In the genomic region with DNA sequence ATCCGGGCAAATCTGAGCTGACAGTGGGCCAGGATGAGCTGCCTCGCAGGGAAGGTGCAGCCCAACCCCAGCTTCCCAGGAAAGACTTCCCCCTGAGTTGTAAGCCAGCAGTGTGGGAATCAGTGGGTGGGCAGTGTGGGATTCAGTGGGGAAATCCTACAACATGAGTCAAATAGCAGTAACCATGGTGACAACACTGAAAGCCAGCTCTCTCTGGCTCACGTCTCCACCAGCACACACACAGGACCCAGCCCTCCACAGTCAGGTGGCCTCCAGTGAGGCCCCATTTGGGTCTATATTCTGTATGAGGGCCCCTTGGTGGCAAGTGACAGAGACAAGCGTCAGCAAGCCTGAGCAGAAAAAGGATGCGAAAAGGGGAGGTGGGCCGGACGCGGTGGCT, we compare ENCODE assay signal across 8 cellular contexts. TPM values are rescaled to one million over a fixed set of nuclear protein-coding genes. Genes with fewer than 3 reads are reported as not detected.
A peak's percentile ranks its signal among the peaks of the same experiment; 100 is the strongest.
DNase-seq lines count a peak whose midpoint lies in the region; ATAC-seq and TF ChIP-seq lines count a peak whose summit lies in the region.

No MANE protein-coding gene starts in this region.

- TF ChIP-seq CTCF in VCaP (conservative IDR thresholded peaks at IDR 0.05) (no peak), foreskin keratinocyte (conservative IDR thresholded peaks at IDR 0.05) (no peak), GM23338 (conservative IDR thresholded peaks at IDR 0.05; ENCODE audit: low read depth in 2 of 2) (no peak)

- peaks cover 5% of the 10 kb centered on the region; the same call in 2 of the 3 replicates for H3K4me1 Mint-ChIP-seq in GM23338

- peak overlapping the region; percentile 24 for H3K4me2 ChIP-seq in skeletal muscle satellite cell (ENCODE audit: low read length)
- no peak overlapping the region for H3K4me2 ChIP-seq in GM23338

- no peaks in the 10 kb centered on the region for H3K36me3 Mint-ChIP-seq in GM23338 (ENCODE audit: low read depth)

- H3K4me3 Mint-ChIP-seq in GM23338 = no peak overlapping the region

- H3K9ac ChIP-seq in skeletal muscle satellite cell (ENCODE audit: low read depth, low read length) = peak overlapping the region; percentile 27

- H3K79me2 ChIP-seq in GM23338 (replicated peaks; ENCODE audit: insufficient read depth) = no peaks in the 10 kb centered on the region

- no peaks in the 10 kb centered on the region for H3K9me2 ChIP-seq in GM23338 (ENCODE audit: insufficient read depth)

- no peaks in the 10 kb centered on the region for H3K9me3 ChIP-seq in skeletal muscle satellite cell (replicated peaks; ENCODE audit: low read length)

- no peak overlapping the region for H3K4me3 ChIP-seq in skeletal muscle satellite cell (ENCODE audit: low read length)
- no peak overlapping the region for H3K4me3 ChIP-seq in GM23338

- H4K20me1 ChIP-seq in GM23338 (replicated peaks; ENCODE audit: insufficient read depth) = 0 out of 2 replicates have a peak, but pooled peaks cover 2% of the 10 kb centered on the region

- H3K9me3 Mint-ChIP-seq in GM23338 = no peaks in the 10 kb centered on the region

- H2AFZ ChIP-seq in GM23338 = no peak overlapping the region

- peaks cover 21% of the 10 kb centered on the region for H3K4me1 ChIP-seq in foreskin keratinocyte
- peaks cover 24% of the 10 kb centered on the region for H3K4me1 ChIP-seq in skeletal muscle satellite cell (ENCODE audit: control insufficient read depth, insufficient read depth, low read length)
- no peaks in the 10 kb centered on the region for H3K4me1 ChIP-seq in GM23338 (ENCODE audit: insufficient read depth)

- no peak overlapping the region for H3K27ac Mint-ChIP-seq in GM23338

- peak; percentile 71 for DNase-seq in GM03348 (ENCODE audit: low spot score)
- peak in 1 of 2 donors; percentile 61 for DNase-seq in foreskin keratinocyte
- DNase-seq in retina = no peak
- no peak for DNase-seq in GM23338 (ENCODE audit: low spot score)
- DNase-seq in activated CD4-positive, alpha-beta T cell treated with anti-CD3 and anti-CD28 coated beads for 4 hours = no peak

- no peaks in the 10 kb centered on the region for H3K36me3 ChIP-seq in skeletal muscle satellite cell (ENCODE audit: insufficient read depth, low read length)
- H3K36me3 ChIP-seq in GM23338 (ENCODE audit: insufficient read depth) = no peaks in the 10 kb centered on the region

- H3K27me3 Mint-ChIP-seq in GM23338 (ENCODE audit: insufficient read depth, low read depth, poor library complexity) = peaks cover 5% of the 10 kb centered on the region

- H3K27ac ChIP-seq in VCaP (peak overlapping the region; percentile 75), foreskin keratinocyte (no peak overlapping the region), GM23338 (ENCODE audit: low read depth) (no peak overlapping the region)

- no peaks in the 10 kb centered on the region for H3F3A ChIP-seq in GM23338 (replicated peaks; ENCODE audit: low read depth)

- H3K27me3 ChIP-seq in foreskin keratinocyte = no peaks in the 10 kb centered on the region
- H3K27me3 ChIP-seq in skeletal muscle satellite cell (ENCODE audit: control insufficient read depth, insufficient read depth, low read length) = no peaks in the 10 kb centered on the region
- peaks cover 18% of the 10 kb centered on the region for H3K27me3 ChIP-seq in GM23338 (ENCODE audit: insufficient read depth)

- peak; percentile 78 for ATAC-seq in foreskin keratinocyte
- ATAC-seq in GM23338 = no peak
- ATAC-seq in GM21529 (IDR thresholded peaks at IDR 0.05; ENCODE audit: unreplicated experiment) = no peak

TF ChIP-seq in GM23338, 12 proteins besides CTCF, POLR2A, EP300 and RAD21 (continues in another document):
- TF ChIP-seq NANOG (IDR thresholded peaks at IDR 0.05; ENCODE audit: borderline replicate concordance) (no peak), CREB1 (CRISPR knock-in tag; IDR thresholded peaks at IDR 0.05; ENCODE audit: low read depth) (no peak), POLR2AphosphoS5 (IDR thresholded peaks at IDR 0.05; ENCODE audit: low read depth) (no peak), EZH2phosphoT487 (IDR thresholded peaks at IDR 0.05; ENCODE audit: unreplicated experiment) (no peak), ZNF114 (CRISPR knock-in tag; IDR thresholded peaks at IDR 0.05) (no peak), EZH2 (IDR thresholded peaks at IDR 0.05; ENCODE audit: low read depth, unreplicated experiment) (no peak), ZNF331 (CRISPR knock-in tag; IDR thresholded peaks at IDR 0.05; ENCODE audit: low read depth) (no peak)
- TF ChIP-seq, protein P1, sequence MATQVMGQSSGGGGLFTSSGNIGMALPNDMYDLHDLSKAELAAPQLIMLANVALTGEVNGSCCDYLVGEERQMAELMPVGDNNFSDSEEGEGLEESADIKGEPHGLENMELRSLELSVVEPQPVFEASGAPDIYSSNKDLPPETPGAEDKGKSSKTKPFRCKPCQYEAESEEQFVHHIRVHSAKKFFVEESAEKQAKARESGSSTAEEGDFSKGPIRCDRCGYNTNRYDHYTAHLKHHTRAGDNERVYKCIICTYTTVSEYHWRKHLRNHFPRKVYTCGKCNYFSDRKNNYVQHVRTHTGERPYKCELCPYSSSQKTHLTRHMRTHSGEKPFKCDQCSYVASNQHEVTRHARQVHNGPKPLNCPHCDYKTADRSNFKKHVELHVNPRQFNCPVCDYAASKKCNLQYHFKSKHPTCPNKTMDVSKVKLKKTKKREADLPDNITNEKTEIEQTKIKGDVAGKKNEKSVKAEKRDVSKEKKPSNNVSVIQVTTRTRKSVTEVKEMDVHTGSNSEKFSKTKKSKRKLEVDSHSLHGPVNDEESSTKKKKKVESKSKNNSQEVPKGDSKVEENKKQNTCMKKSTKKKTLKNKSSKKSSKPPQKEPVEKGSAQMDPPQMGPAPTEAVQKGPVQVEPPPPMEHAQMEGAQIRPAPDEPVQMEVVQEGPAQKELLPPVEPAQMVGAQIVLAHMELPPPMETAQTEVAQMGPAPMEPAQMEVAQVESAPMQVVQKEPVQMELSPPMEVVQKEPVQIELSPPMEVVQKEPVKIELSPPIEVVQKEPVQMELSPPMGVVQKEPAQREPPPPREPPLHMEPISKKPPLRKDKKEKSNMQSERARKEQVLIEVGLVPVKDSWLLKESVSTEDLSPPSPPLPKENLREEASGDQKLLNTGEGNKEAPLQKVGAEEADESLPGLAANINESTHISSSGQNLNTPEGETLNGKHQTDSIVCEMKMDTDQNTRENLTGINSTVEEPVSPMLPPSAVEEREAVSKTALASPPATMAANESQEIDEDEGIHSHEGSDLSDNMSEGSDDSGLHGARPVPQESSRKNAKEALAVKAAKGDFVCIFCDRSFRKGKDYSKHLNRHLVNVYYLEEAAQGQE (IDR thresholded peaks at IDR 0.05; ENCODE audit: unreplicated experiment) = no peak
- TF ChIP-seq, protein P2, sequence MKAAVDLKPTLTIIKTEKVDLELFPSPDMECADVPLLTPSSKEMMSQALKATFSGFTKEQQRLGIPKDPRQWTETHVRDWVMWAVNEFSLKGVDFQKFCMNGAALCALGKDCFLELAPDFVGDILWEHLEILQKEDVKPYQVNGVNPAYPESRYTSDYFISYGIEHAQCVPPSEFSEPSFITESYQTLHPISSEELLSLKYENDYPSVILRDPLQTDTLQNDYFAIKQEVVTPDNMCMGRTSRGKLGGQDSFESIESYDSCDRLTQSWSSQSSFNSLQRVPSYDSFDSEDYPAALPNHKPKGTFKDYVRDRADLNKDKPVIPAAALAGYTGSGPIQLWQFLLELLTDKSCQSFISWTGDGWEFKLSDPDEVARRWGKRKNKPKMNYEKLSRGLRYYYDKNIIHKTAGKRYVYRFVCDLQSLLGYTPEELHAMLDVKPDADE (IDR thresholded peaks at IDR 0.05) = no peak

RNA-seq across cellular contexts. Expression of a gene that starts 6.0 kb away (rescaled TPM):
- 141 and 152 TPM in 2 replicates for total RNA-seq in foreskin keratinocyte
- polyA plus RNA-seq in foreskin keratinocyte (216 and 249 TPM in 2 replicates), GM23338 (2016; fragmentation: Nextera tagmentation; extraction: Ambion mirVana) (10.9 and 14.7 TPM in 2 replicates)
- total RNA-seq in skeletal muscle satellite cell (2012; rRNA removed) = 183 and 304 TPM in 2 replicates
- 7.2 and 7.3 TPM in 2 replicates for total RNA-seq in GM23338 (2014; rRNA removed; shearing (Covaris generic))

Comparison
In these comparisons a context has a peak if more than half of its experiments do, and no peak if none do; other contexts are left out.
1. RNA of a gene that starts 6.0 kb away (total RNA-seq): 141 to 152 TPM in foreskin keratinocyte; 7.2 to 7.3 TPM in GM23338; every median in the first group is over 10 times any median in the second.